11 cellular contexts compared by ENCODE assay signal in the genomic region with DNA sequence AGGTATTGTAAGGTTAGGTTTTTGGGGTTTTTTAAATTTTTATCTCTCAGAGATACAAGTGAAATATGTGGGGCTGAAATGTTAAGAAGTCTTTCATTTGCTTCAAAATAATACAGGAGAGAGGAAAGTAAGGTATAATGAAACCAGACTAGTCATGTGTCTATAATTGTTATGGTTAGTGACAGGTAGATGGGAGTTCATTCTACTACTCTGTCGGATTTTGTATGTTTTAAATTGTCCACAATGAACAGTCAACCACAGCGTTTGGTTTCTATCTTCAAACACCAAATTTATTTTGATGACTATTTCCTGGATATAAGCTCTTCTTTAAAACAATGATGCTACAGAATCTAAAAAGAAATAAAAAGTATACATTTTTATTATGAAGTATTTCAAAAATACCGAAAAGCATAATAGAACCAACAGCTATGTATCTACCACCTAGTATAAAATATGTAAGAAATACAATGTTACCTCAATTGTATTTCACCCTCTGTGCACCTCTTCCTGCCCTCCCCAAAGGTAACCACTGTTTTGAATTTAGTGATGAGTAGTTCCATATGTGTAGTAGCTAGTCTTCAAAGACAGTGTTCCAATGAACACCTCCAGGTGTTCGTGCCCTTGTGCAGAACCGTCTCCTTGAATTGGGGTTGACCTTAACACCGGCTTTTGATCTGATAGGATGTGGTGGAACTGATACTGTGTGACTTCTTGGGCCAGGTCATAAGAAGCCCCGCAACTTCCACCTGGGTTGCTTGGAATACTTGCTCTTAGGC.
"Had no signal": no experiment of that assay in that cellular context is flagged by ENCODE, and none has a peak within 500 bp of the region (broad histone marks: within the 10 kb centered on the region; RNA-seq: fewer than 3 reads in every experiment).

No MANE protein-coding gene starts in this region.

- H3K36me3 ChIP-seq: spleen, suprapubic skin had no signal

- H3K9me3 ChIP-seq: spleen, suprapubic skin had no signal

- DNase-seq: activated CD4-positive, alpha-beta T cell treated with anti-CD3 and anti-CD28 coated beads, Interleukin-2, amount 50 U/mL, for 4 hours; aorta; hypothalamus; naive B cell; posterior cingulate gyrus; right cardiac atrium; spleen; stimulated activated CD4-positive, alpha-beta T cell treated with anti-CD3 and anti-CD28 coated beads, Interleukin-1b, Interleukin-23, amount 100 ng/mL, for 48 hours; T-helper 2 cell had no signal

- H3K4me3 ChIP-seq: spleen, suprapubic skin had no signal

- H3K4me1 Mint-ChIP-seq: naive B cell had no signal

- H3K27me3 ChIP-seq: spleen, suprapubic skin had no signal

- ATAC-seq: esophagus mucosa, right cardiac atrium had no signal

- H3K4me1 ChIP-seq: suprapubic skin had no signal

- H3K27ac ChIP-seq: suprapubic skin had no signal

- H3K36me3 Mint-ChIP-seq: naive B cell had no signal
